Comparison of ENCODE assay signal across 12 cellular contexts in genomic region chr12:16389594-16389993, GRCh38. TPM values are rescaled to one million over a fixed set of nuclear protein-coding genes. Genes with fewer than 3 reads are reported as not detected.
DNase-seq lines count a peak whose midpoint lies in the region; ATAC-seq and TF ChIP-seq lines count a peak whose summit lies in the region.
"Had no signal": no experiment of that assay in that cellular context is flagged by ENCODE, and none has a peak within 500 bp of the region (broad histone marks: within the 10 kb centered on the region; RNA-seq: fewer than 3 reads in every experiment).

No MANE protein-coding gene starts in this region.

- no peak for ATAC-seq in HG03159 (IDR thresholded peaks at IDR 0.05; ENCODE audit: unreplicated experiment)
- no peak for ATAC-seq in stimulated activated naive CD8-positive, alpha-beta T cell treated with anti-CD3 and anti-CD28 coated beads, Interleukin-15, Interleukin-2, amounts not matched to agents 100 U/mL and 50 U/mL, for 24 hours
- no peak for ATAC-seq in HG02571 (IDR thresholded peaks at IDR 0.05; ENCODE audit: unreplicated experiment)
- ATAC-seq in GM18505 (IDR thresholded peaks at IDR 0.05; ENCODE audit: unreplicated experiment) = no peak

- DNase-seq in AG04450 (ENCODE audit: low read depth, low spot score) = peak; percentile 59
- DNase-seq in HFFc6 = peak; percentile 74
- DNase-seq in RWPE1 (ENCODE audit: low spot score) = peak; percentile 28
- DNase-seq in glomerular visceral epithelial cell (ENCODE audit: extremely low spot score) = peak; percentile 56
- no peak for DNase-seq in stimulated activated naive CD8-positive, alpha-beta T cell treated with anti-CD3 and anti-CD28 coated beads, Interleukin-15, Interleukin-2, amounts not matched to agents 100 U/mL and 50 U/mL, for 24 hours
- DNase-seq: anterior cingulate cortex; CD4-positive, alpha-beta T cell; NCI-H1105 treated with DMSO at 0.1 percent for 48 hours had no signal

- no peaks in the 10 kb centered on the region for H3K9me3 ChIP-seq in AG04450 (ENCODE audit: control insufficient read depth, insufficient read depth, low read length)

- H3K27me3 Mint-ChIP-seq in HFFc6 (ENCODE audit: insufficient read depth) = no peaks in the 10 kb centered on the region
- H3K27me3 Mint-ChIP-seq: CD4-positive, alpha-beta T cell; stimulated activated naive CD8-positive, alpha-beta T cell treated with anti-CD3 and anti-CD28 coated beads, Interleukin-15, Interleukin-2, amounts not matched to agents 100 ng/mL and 50 ng/mL, for 24 hours had no signal

- no peaks in the 10 kb centered on the region for H3K9me3 Mint-ChIP-seq in HFFc6

- peaks cover 26% of the 10 kb centered on the region for H3K4me1 Mint-ChIP-seq in HFFc6 (ENCODE audit: low read depth)

- H3K27ac ChIP-seq in AG04450 (ENCODE audit: low read depth, low read length) (peak overlapping the region; percentile 43), RWPE1 (no peak overlapping the region)

- H3K36me3 Mint-ChIP-seq in HFFc6 (ENCODE audit: low read depth) = peaks cover 14% of the 10 kb centered on the region

- H3K27ac Mint-ChIP-seq in HFFc6 = peak overlapping the region; percentile 10
- H3K27ac Mint-ChIP-seq: CD4-positive, alpha-beta T cell; stimulated activated naive CD8-positive, alpha-beta T cell treated with anti-CD3 and anti-CD28 coated beads, Interleukin-15, Interleukin-2, amounts not matched to agents 100 ng/mL and 50 ng/mL, for 24 hours had no signal

- POLR2A ChIA-PET in AG04450 (lab: Yijun Ruan, JAX) (interaction anchor here (0.5 kb wide), 1 partner anchor 44 kb away, joined by 6 read pairs; no protein-coding TSS in a partner anchor), RWPE1 (lab: Yijun Ruan, JAX; ENCODE audit: low non-redundant PET) (no interaction called here)

- H3K4me3 Mint-ChIP-seq in HFFc6 = no peak overlapping the region
- H3K4me3 Mint-ChIP-seq: CD4-positive, alpha-beta T cell; stimulated activated naive CD8-positive, alpha-beta T cell treated with anti-CD3 and anti-CD28 coated beads, Interleukin-15, Interleukin-2, amounts not matched to agents 100 ng/mL and 50 ng/mL, for 24 hours had no signal

- H3K27me3 ChIP-seq in AG04450 (ENCODE audit: control insufficient read depth, insufficient read depth, low read length) = no peaks in the 10 kb centered on the region

- H3K4me3 ChIP-seq in AG04450 (ENCODE audit: low read depth, low read length) = no peak overlapping the region

- CTCF ChIA-PET in AG04450 (lab: Charles Lee) = interaction anchor here (1.1 to 1.8 kb wide), 2 partner anchors 295 to 407 kb away, joined by 3 to 6 read pairs; no protein-coding TSS in a partner anchor
- CTCF ChIA-PET in RWPE1 (lab: Yijun Ruan, JAX) = no interaction called here

- TF ChIP-seq POLR2A in GM18505 (IDR thresholded peaks at IDR 0.05; ENCODE audit: borderline replicate concordance, extremely low read depth, insufficient read depth, insufficient read length) = no peak

- no peak for TF ChIP-seq CTCF in AG04450 (IDR thresholded peaks at IDR 0.05; ENCODE audit: low read depth, low read length)
- no peak for TF ChIP-seq CTCF in HFFc6 (IDR thresholded peaks at IDR 0.05)
- TF ChIP-seq CTCF in RWPE1 (conservative IDR thresholded peaks at IDR 0.05; ENCODE audit: low read depth) = no peak

RNA-seq across cellular contexts. Expression of gene MGST1, which starts 42.1 kb away (rescaled TPM):
- polyA plus RNA-seq in AG04450 (2011; rRNA removed) = 647 and 656 TPM in 2 replicates
- polyA minus RNA-seq in AG04450 (2011; rRNA and poly(A)+ RNA removed) = 319 and 351 TPM in 2 replicates
- total RNA-seq in HFFc6 (2021; fragmentation: NEBNext Ultra II Directional; extraction: Animal tissue kit (Norgen Biotek cat#: 25700)) = 100 to 1,000 TPM; 293 to 411 (median 371) TPM
